Comparison of ENCODE assay signal across 14 cellular contexts in genomic region chr22:32830473-32830872, GRCh38. TPM values are rescaled to one million over a fixed set of nuclear protein-coding genes. Genes with fewer than 3 reads are reported as not detected.
DNase-seq lines count a peak whose midpoint lies in the region; ATAC-seq and TF ChIP-seq lines count a peak whose summit lies in the region.
"Had no signal": no experiment of that assay in that cellular context is flagged by ENCODE, and none has a peak within 500 bp of the region (broad histone marks: within the 10 kb centered on the region; RNA-seq: fewer than 3 reads in every experiment).

No MANE protein-coding gene starts in this region.

- H3K9me2 ChIP-seq in OCI-LY7 (ENCODE audit: insufficient read depth, low read length) = no peaks in the 10 kb centered on the region

- TF ChIP-seq CTCF in neural progenitor cell (IDR thresholded peaks at IDR 0.05) (no peak), upper lobe of right lung (IDR thresholded peaks at IDR 0.05) (no peak), OCI-LY7 (conservative IDR thresholded peaks at IDR 0.05; ENCODE audit: low read length) (no peak)

- no peaks in the 10 kb centered on the region for H3F3A ChIP-seq in neural progenitor cell (ENCODE audit: low read depth)

- CTCF ChIA-PET in OCI-LY7 (lab: Charles Lee; ENCODE audit: unreplicated experiment) = no interaction called here

- peaks cover 4% of the 10 kb centered on the region for H3K27me3 Mint-ChIP-seq in neural progenitor cell (ENCODE audit: insufficient read depth, low read depth)
- no peaks in the 10 kb centered on the region for H3K27me3 Mint-ChIP-seq in activated CD4-positive, alpha-beta T cell treated with anti-CD3 and anti-CD28 coated beads, Interleukin-2, amount 10 ng/mL, durations not matched to agents 24 days and 14 days
- H3K27me3 Mint-ChIP-seq: activated CD4-positive, alpha-beta T cell treated with anti-CD3 and anti-CD28 coated beads, Interleukin-2, amount 10 ng/mL, durations not matched to agents 7 days and 5 days; stimulated activated naive CD8-positive, alpha-beta T cell treated with anti-CD3 and anti-CD28 coated beads, Interleukin-15, Interleukin-2, amounts not matched to agents 100 ng/mL and 50 ng/mL, for 24 hours had no signal

- no peaks in the 10 kb centered on the region for H3K36me3 ChIP-seq in neural progenitor cell
- peaks cover 65% of the 10 kb centered on the region for H3K36me3 ChIP-seq in upper lobe of right lung
- no peaks in the 10 kb centered on the region for H3K36me3 ChIP-seq in OCI-LY7 (ENCODE audit: insufficient read depth, low read length)

- H3K4me3 ChIP-seq in right cardiac atrium (ENCODE audit: low read length) (no peak overlapping the region), neural progenitor cell (no peak overlapping the region), upper lobe of right lung (no peak overlapping the region), OCI-LY7 (ENCODE audit: low read depth, low read length, poor library complexity, severe bottlenecking) (no peak overlapping the region)

- H3K79me2 ChIP-seq in neural progenitor cell (ENCODE audit: low read depth) (no peaks in the 10 kb centered on the region), OCI-LY7 (ENCODE audit: insufficient read depth, low read depth, low read length) (no peaks in the 10 kb centered on the region)

- H4K20me1 ChIP-seq in neural progenitor cell (ENCODE audit: low read depth) (no peaks in the 10 kb centered on the region), OCI-LY7 (ENCODE audit: insufficient read depth, low read length) (no peaks in the 10 kb centered on the region)

- BruUV-seq in OCI-LY7 (replicated peaks; lab: Mats Ljungman, UMichigan) = no TSS peak

- no peaks in the 10 kb centered on the region for H3K36me3 Mint-ChIP-seq in neural progenitor cell
- no peaks in the 10 kb centered on the region for H3K36me3 Mint-ChIP-seq in activated CD4-positive, alpha-beta T cell treated with anti-CD3 and anti-CD28 coated beads, Interleukin-2, amount 10 ng/mL, durations not matched to agents 24 days and 14 days (ENCODE audit: low read depth)
- H3K36me3 Mint-ChIP-seq: CD14-positive monocyte had no signal

- no peaks in the 10 kb centered on the region for H3K9me3 ChIP-seq in right cardiac atrium (ENCODE audit: control insufficient read depth, low read length)
- H3K9me3 ChIP-seq in neural progenitor cell (ENCODE audit: low read depth) = no peaks in the 10 kb centered on the region
- no peaks in the 10 kb centered on the region for H3K9me3 ChIP-seq in upper lobe of right lung
- H3K9me3 ChIP-seq in OCI-LY7 (ENCODE audit: low read length) = no peaks in the 10 kb centered on the region

- H3K27ac ChIP-seq in cingulate gyrus (ENCODE audit: low read depth, low read length) (peak overlapping the region; percentile 79), right cardiac atrium (ENCODE audit: low read length) (peak overlapping the region; percentile 89), neural progenitor cell (no peak overlapping the region), upper lobe of right lung (peak overlapping the region; percentile 55), OCI-LY7 (ENCODE audit: low read depth, low read length, poor library complexity, severe bottlenecking) (no peak overlapping the region)

- ATAC-seq in right cardiac atrium (peak; percentile 77 to 84), upper lobe of right lung (peak; percentile 56), GM18907 (IDR thresholded peaks at IDR 0.05; ENCODE audit: unreplicated experiment) (no peak)
- ATAC-seq: effector memory CD8-positive, alpha-beta T cell; Panc1 had no signal

- H2AFZ ChIP-seq in neural progenitor cell (replicated peaks) = no peak overlapping the region
- H2AFZ ChIP-seq in OCI-LY7 (ENCODE audit: low read length) = no peak overlapping the region

- peaks cover 48% of the 10 kb centered on the region for H3K4me1 Mint-ChIP-seq in neural progenitor cell
- H3K4me1 Mint-ChIP-seq in activated CD4-positive, alpha-beta T cell treated with anti-CD3 and anti-CD28 coated beads, Interleukin-2, amount 10 ng/mL, durations not matched to agents 24 days and 14 days = no peaks in the 10 kb centered on the region
- H3K4me1 Mint-ChIP-seq: CD14-positive monocyte had no signal

- WGBS in right cardiac atrium = 34% methylated on average over 11 of the region's 11 CpGs

- intact Hi-C loops in right cardiac atrium (cut with DNase I) = no loop called here
- intact Hi-C loops in upper lobe of right lung (cut with DNase I) = no loop called here
- intact Hi-C loops in activated CD4-positive, alpha-beta T cell treated with anti-CD3 and anti-CD28 coated beads, Interleukin-2, amount 10 ng/mL, durations not matched to agents 24 days and 14 days (cut with micrococcal nuclease) = no loop called here
- intact Hi-C loops in OCI-LY7 (cut with micrococcal nuclease; ENCODE audit: unreplicated experiment) = no loop called here

- no peak overlapping the region for H3K4me3 Mint-ChIP-seq in neural progenitor cell
- H3K4me3 Mint-ChIP-seq in activated CD4-positive, alpha-beta T cell treated with anti-CD3 and anti-CD28 coated beads, Interleukin-2, amount 10 ng/mL, durations not matched to agents 24 days and 14 days = no peak overlapping the region
- H3K4me3 Mint-ChIP-seq: activated CD4-positive, alpha-beta T cell treated with anti-CD3 and anti-CD28 coated beads, Interleukin-2, amount 10 ng/mL, durations not matched to agents 7 days and 5 days; CD14-positive monocyte; effector memory CD8-positive, alpha-beta T cell; stimulated activated naive CD8-positive, alpha-beta T cell treated with anti-CD3 and anti-CD28 coated beads, Interleukin-15, Interleukin-2, amounts not matched to agents 100 ng/mL and 50 ng/mL, for 24 hours; T-helper 1 cell treated with Interleukin-12 subunit alpha and Interleukin-12 subunit beta and Interleukin-4 antibody, amounts not matched to agents 30 μg/mL and 1 μg/mL, for 36 hours had no signal

- H3K4me2 ChIP-seq in neural progenitor cell = peak overlapping the region; percentile 17
- no peak overlapping the region for H3K4me2 ChIP-seq in OCI-LY7 (ENCODE audit: low read length)

- H3K27ac Mint-ChIP-seq in neural progenitor cell = peak overlapping the region; percentile 93
- H3K27ac Mint-ChIP-seq in activated CD4-positive, alpha-beta T cell treated with anti-CD3 and anti-CD28 coated beads, Interleukin-2, amount 10 ng/mL, durations not matched to agents 24 days and 14 days = no peak overlapping the region
- H3K27ac Mint-ChIP-seq: activated CD4-positive, alpha-beta T cell treated with anti-CD3 and anti-CD28 coated beads, Interleukin-2, amount 10 ng/mL, durations not matched to agents 7 days and 5 days; CD14-positive monocyte; effector memory CD8-positive, alpha-beta T cell; stimulated activated naive CD8-positive, alpha-beta T cell treated with anti-CD3 and anti-CD28 coated beads, Interleukin-15, Interleukin-2, amounts not matched to agents 100 ng/mL and 50 ng/mL, for 24 hours; T-helper 1 cell treated with Interleukin-12 subunit alpha and Interleukin-12 subunit beta and Interleukin-4 antibody, amounts not matched to agents 30 μg/mL and 1 μg/mL, for 36 hours had no signal

- POLR2A ChIA-PET in OCI-LY7 (lab: Charles Lee) = no interaction called here

- peak; percentile 65 to 91 (median 87) for DNase-seq in right cardiac atrium
- DNase-seq in neural progenitor cell (ENCODE audit: low spot score) = peak; percentile 62
- no peak for DNase-seq in upper lobe of right lung
- no peak for DNase-seq in activated CD4-positive, alpha-beta T cell treated with anti-CD3 and anti-CD28 coated beads, Interleukin-2, amount 10 ng/mL, durations not matched to agents 24 days and 14 days
- DNase-seq in OCI-LY7 (ENCODE audit: low spot score) = no peak
- DNase-seq: activated CD4-positive, alpha-beta T cell treated with anti-CD3 and anti-CD28 coated beads, Interleukin-2, amount 10 ng/mL, durations not matched to agents 7 days and 5 days; effector memory CD8-positive, alpha-beta T cell; NCI-H345 had no signal

- H3K4me1 ChIP-seq in right cardiac atrium (ENCODE audit: control insufficient read depth, insufficient read depth, low read length) = peaks cover 61% of the 10 kb centered on the region
- peaks cover 18% of the 10 kb centered on the region for H3K4me1 ChIP-seq in neural progenitor cell
- peaks cover 82% of the 10 kb centered on the region for H3K4me1 ChIP-seq in upper lobe of right lung
- no peaks in the 10 kb centered on the region for H3K4me1 ChIP-seq in OCI-LY7 (ENCODE audit: insufficient read depth, low read length, poor library complexity, severe bottlenecking)

- H3K9me3 Mint-ChIP-seq in neural progenitor cell = no peaks in the 10 kb centered on the region
- H3K9me3 Mint-ChIP-seq in activated CD4-positive, alpha-beta T cell treated with anti-CD3 and anti-CD28 coated beads, Interleukin-2, amount 10 ng/mL, durations not matched to agents 24 days and 14 days = no peaks in the 10 kb centered on the region
- H3K9me3 Mint-ChIP-seq: activated CD4-positive, alpha-beta T cell treated with anti-CD3 and anti-CD28 coated beads, Interleukin-2, amount 10 ng/mL, durations not matched to agents 7 days and 5 days; CD14-positive monocyte; effector memory CD8-positive, alpha-beta T cell; stimulated activated naive CD8-positive, alpha-beta T cell treated with anti-CD3 and anti-CD28 coated beads, Interleukin-15, Interleukin-2, amounts not matched to agents 100 ng/mL and 50 ng/mL, for 24 hours; T-helper 1 cell treated with Interleukin-12 subunit alpha and Interleukin-12 subunit beta and Interleukin-4 antibody, amounts not matched to agents 30 μg/mL and 1 μg/mL, for 36 hours had no signal

- H3K27me3 ChIP-seq in right cardiac atrium (ENCODE audit: control insufficient read depth, insufficient read depth) (no peaks in the 10 kb centered on the region), neural progenitor cell (no peaks in the 10 kb centered on the region), upper lobe of right lung (no peaks in the 10 kb centered on the region)

- no peak overlapping the region for H3K9ac ChIP-seq in neural progenitor cell

RNA-seq across cellular contexts. Expression of gene TIMP3, which starts 29.0 kb away (rescaled TPM):
- 100 to 1,000 TPM; 488 to 893 (median 598) TPM for total RNA-seq in right cardiac atrium
- 412 TPM for polyA plus RNA-seq in right cardiac atrium
- 6.3 and 6.9 TPM in 2 replicates for total RNA-seq in neural progenitor cell (ENCODE audit: low replicate concordance)
- 749 TPM for total RNA-seq in upper lobe of right lung
- total RNA-seq in activated CD4-positive, alpha-beta T cell treated with anti-CD3 and anti-CD28 coated beads, Interleukin-2, amount 10 ng/mL, durations not matched to agents 24 days and 14 days = not detected in 2 replicates
- total RNA-seq in OCI-LY7 (2014; rRNA removed; shearing (Covaris generic)) = not detected in 2 replicates
- total RNA-seq in OCI-LY7 (2022) = not detected in 2 replicates
- total RNA-seq: activated CD4-positive, alpha-beta T cell treated with anti-CD3 and anti-CD28 coated beads, Interleukin-2, amount 10 ng/mL, durations not matched to agents 7 days and 5 days had no signal
- polyA plus RNA-seq: CD14-positive monocyte had no signal

Comparison
In these comparisons a context has a peak if more than half of its experiments do, and no peak if none do; other contexts are left out.
1. H3K27ac ChIP-seq: peak in cingulate gyrus (single experiment), right cardiac atrium (single experiment) and upper lobe of right lung (single experiment); none in neural progenitor cell (single experiment) and OCI-LY7 (single experiment).
2. DNase-seq: peak in right cardiac atrium (3 of 3) and neural progenitor cell (single experiment); none in upper lobe of right lung (single experiment), activated CD4-positive, alpha-beta T cell treated with anti-CD3 and anti-CD28 coated beads, Interleukin-2, amount 10 ng/mL, durations not matched to agents 24 days and 14 days (single experiment) and OCI-LY7 (single experiment).
3. RNA of gene TIMP3, which starts 29.0 kb away (total RNA-seq): 749 TPM in upper lobe of right lung (single experiment) and 488 to 893 TPM in right cardiac atrium; 6.3 to 6.9 TPM in neural progenitor cell, not detected in activated CD4-positive, alpha-beta T cell treated with anti-CD3 and anti-CD28 coated beads, Interleukin-2, amount 10 ng/mL, durations not matched to agents 24 days and 14 days and not detected in OCI-LY7; every median in the first group is over 10 times any median in the second.